30 cellular contexts compared by ENCODE assay signal in the genomic region with DNA sequence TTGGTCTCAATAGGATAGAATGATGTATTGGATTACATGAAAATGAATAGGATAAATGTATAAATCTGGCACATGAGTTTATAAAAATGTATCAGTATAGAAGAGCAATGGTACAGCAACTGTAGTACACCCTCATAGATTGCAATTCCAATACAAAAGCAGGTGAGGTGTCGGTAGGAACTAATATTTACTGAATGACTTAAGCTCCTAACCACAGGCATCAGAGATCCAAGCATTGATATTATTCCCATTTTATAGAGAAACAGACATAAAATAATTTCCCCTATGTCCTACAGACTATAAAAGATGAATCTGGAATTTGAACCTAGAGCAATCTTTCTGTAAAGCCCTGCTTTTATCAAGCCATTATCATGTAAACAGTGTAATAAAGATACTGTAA.
DNase-seq lines count a peak whose midpoint lies in the region; ATAC-seq, FAIRE-seq and TF ChIP-seq lines count a peak whose summit lies in the region.
"Had no signal": no experiment of that assay in that cellular context is flagged by ENCODE, and none has a peak within 500 bp of the region (broad histone marks: within the 10 kb centered on the region; RNA-seq: fewer than 3 reads in every experiment).

No MANE protein-coding gene starts in this region.

- H3K36me3 Mint-ChIP-seq in CD4-positive, alpha-beta T cell (ENCODE audit: low read depth): no peaks in the 10 kb centered on the region
- H3K36me3 Mint-ChIP-seq: CD14-positive monocyte; CD4-positive, alpha-beta memory T cell; CD4-positive, CD25-positive, alpha-beta regulatory T cell; CD8-positive, alpha-beta memory T cell; CD8-positive, alpha-beta T cell had no signal

- intact Hi-C loops in PC-3 (cut with micrococcal nuclease): no loop called here
- intact Hi-C loops in CD4-positive, alpha-beta T cell (cut with DNase I, micrococcal nuclease): no loop called here

- CTCF ChIA-PET in PC-3 (lab: Charles Lee): no interaction called here
- CTCF ChIA-PET in CD4-positive, alpha-beta T cell (lab: Charles Lee): no interaction called here

- no peak overlapping the region for H2AFZ ChIP-seq in PC-3 (ENCODE audit: low read length)

- peaks cover 16% of the 10 kb centered on the region for H3K4me1 ChIP-seq in PC-3 (ENCODE audit: insufficient read depth, low read length)
- H3K4me1 ChIP-seq in small intestine (ENCODE audit: control insufficient read depth in 2 of 2, insufficient read depth in 1 of 2, low read depth in 1 of 2, low read length in 1 of 2): no peaks in the 10 kb centered on the region
- H3K4me1 ChIP-seq: A549; BE2C; BLaER1; BLaER1 treated with 17β-estradiol and CSF1 and Interleukin-3, amounts not matched to agents 10 nM and 100 nM; Caco-2 had no signal

- no peak overlapping the region for H3K4me3 Mint-ChIP-seq in CD4-positive, alpha-beta T cell
- H3K4me3 Mint-ChIP-seq: B cell; CD14-positive monocyte; CD4-positive, alpha-beta memory T cell; CD4-positive, CD25-positive, alpha-beta regulatory T cell; CD8-positive, alpha-beta memory T cell; CD8-positive, alpha-beta T cell had no signal

- peak; percentile 71 for DNase-seq in PC-3
- peak; percentile 35 for DNase-seq in small intestine
- DNase-seq in CD4-positive, alpha-beta T cell: no peak
- DNase-seq in superior temporal gyrus (ENCODE audit: extremely low spot score): no peak
- DNase-seq: 8988T; ACHN; AML-193; BE2C; C1 segment of cervical spinal cord; Caco-2; Calu3; CD4-positive, alpha-beta memory T cell; CD4-positive, CD25-positive, alpha-beta regulatory T cell; CD8-positive, alpha-beta memory T cell; CD8-positive, alpha-beta T cell; COR-L47; DMS 273 treated with DMSO at 0.1 percent for 48 hours; DMS153; DMS53; DMS79; DMS79 treated with DMSO at 0.1 percent for 48 hours; DND-41; EL had no signal

- H3K9me3 Mint-ChIP-seq in CD4-positive, alpha-beta T cell: no peaks in the 10 kb centered on the region
- H3K9me3 Mint-ChIP-seq: CD8-positive, alpha-beta memory T cell; CD8-positive, alpha-beta T cell had no signal

- no peaks in the 10 kb centered on the region for H3K4me1 Mint-ChIP-seq in CD4-positive, alpha-beta T cell (ENCODE audit: low read depth)
- H3K4me1 Mint-ChIP-seq: B cell; CD14-positive monocyte; CD4-positive, alpha-beta memory T cell; CD4-positive, CD25-positive, alpha-beta regulatory T cell; CD8-positive, alpha-beta memory T cell had no signal

- no peaks in the 10 kb centered on the region for H3K36me3 ChIP-seq in PC-3 (ENCODE audit: low read depth, low read length)
- no peaks in the 10 kb centered on the region for H3K36me3 ChIP-seq in small intestine (ENCODE audit: control insufficient read depth in 2 of 2, insufficient read depth in 2 of 2, low read length in 2 of 2)
- H3K36me3 ChIP-seq: BE2C; BLaER1; BLaER1 treated with 17β-estradiol and CSF1 and Interleukin-3, amounts not matched to agents 10 nM and 100 nM had no signal

- no peaks in the 10 kb centered on the region for H3K27me3 Mint-ChIP-seq in CD4-positive, alpha-beta T cell
- H3K27me3 Mint-ChIP-seq: B cell; CD8-positive, alpha-beta memory T cell had no signal

- H3K27ac ChIP-seq in PC-3 (ENCODE audit: low read length) (peak overlapping the region; percentile 44), small intestine (ENCODE audit: low read depth in 1 of 2, low read length in 1 of 2) (no peak overlapping the region)
- no peak overlapping the region for H3K27ac ChIP-seq in CD4-positive, alpha-beta T cell (ENCODE audit: low read depth, low read length)
- H3K27ac ChIP-seq: 22Rv1; A549; BLaER1; BLaER1 treated with 17β-estradiol and CSF1 and Interleukin-3, amounts not matched to agents 10 nM and 100 nM; C4-2B had no signal

- no peak for FAIRE-seq in small intestine (lab: Jason Lieb, UNC)
- FAIRE-seq: A549 had no signal

- no TSS peak for BruUV-seq in PC-3 (replicated peaks; lab: Mats Ljungman, UMichigan)

- peak overlapping the region; percentile 29; the same call in 1 of the 2 replicates for H3K4me2 ChIP-seq in PC-3 (ENCODE audit: low read length)
- H3K4me2 ChIP-seq: A549; BLaER1; BLaER1 treated with 17β-estradiol and CSF1 and Interleukin-3, amounts not matched to agents 10 nM and 100 nM had no signal

- no peak for TF ChIP-seq CTCF in PC-3 (conservative IDR thresholded peaks at IDR 0.05; ENCODE audit: low read depth, low read length)
- no peak for TF ChIP-seq CTCF in CD4-positive, alpha-beta T cell (IDR thresholded peaks at IDR 0.05)

- H3K27me3 ChIP-seq in PC-3 (ENCODE audit: low read length) (no peaks in the 10 kb centered on the region), small intestine (ENCODE audit: control insufficient read depth in 2 of 2, insufficient read depth in 2 of 2, low read length in 2 of 2) (no peaks in the 10 kb centered on the region)
- H3K27me3 ChIP-seq in CD4-positive, alpha-beta T cell (ENCODE audit: control insufficient read depth, insufficient read depth, low read length): no peaks in the 10 kb centered on the region
- H3K27me3 ChIP-seq: BE2C; BLaER1; BLaER1 treated with 17β-estradiol and CSF1 and Interleukin-3, amounts not matched to agents 10 nM and 100 nM had no signal

- H3K9me3 ChIP-seq in PC-3 (ENCODE audit: low read length): no peaks in the 10 kb centered on the region
- no peaks in the 10 kb centered on the region for H3K9me3 ChIP-seq in small intestine (ENCODE audit: control insufficient read depth, low read depth)
- H3K9me3 ChIP-seq in CD4-positive, alpha-beta T cell (ENCODE audit: control insufficient read depth, low read length): no peaks in the 10 kb centered on the region
- H3K9me3 ChIP-seq: A549; BE2C; BLaER1; BLaER1 treated with 17β-estradiol and CSF1 and Interleukin-3, amounts not matched to agents 10 nM and 100 nM; Caco-2 had no signal

- POLR2A ChIA-PET in PC-3 (lab: Charles Lee; ENCODE audit: unreplicated experiment): no interaction called here
- POLR2A ChIA-PET in CD4-positive, alpha-beta T cell (lab: Charles Lee): no interaction called here

- H3K27ac Mint-ChIP-seq in CD4-positive, alpha-beta T cell: no peak overlapping the region
- H3K27ac Mint-ChIP-seq: B cell; CD14-positive monocyte; CD4-positive, alpha-beta memory T cell; CD4-positive, CD25-positive, alpha-beta regulatory T cell; CD8-positive, alpha-beta memory T cell; CD8-positive, alpha-beta T cell had no signal

- H3F3A ChIP-seq in PC-3 (ENCODE audit: low read length, unreplicated experiment): no peaks in the 10 kb centered on the region

- no peaks in the 10 kb centered on the region for H3K79me2 ChIP-seq in PC-3 (ENCODE audit: low read length)

- H3K9ac ChIP-seq in PC-3 (ENCODE audit: low read length): no peak overlapping the region
- H3K9ac ChIP-seq: BLaER1; BLaER1 treated with 17β-estradiol and CSF1 and Interleukin-3, amounts not matched to agents 10 nM and 100 nM had no signal

- H4K20me1 ChIP-seq in PC-3 (ENCODE audit: low read length): no peaks in the 10 kb centered on the region
- H4K20me1 ChIP-seq: BLaER1; BLaER1 treated with 17β-estradiol and CSF1 and Interleukin-3, amounts not matched to agents 10 nM and 100 nM had no signal

- ATAC-seq in PC-3: peak; percentile 89
- no peak for ATAC-seq in CD4-positive, alpha-beta T cell (ENCODE audit: poor library complexity)
- ATAC-seq: A549; CD8-positive, alpha-beta T cell had no signal

- 7 to 62% (median 37%) methylated on average over 1 of the region's 1 CpG for WGBS in small intestine, 3 donors

- H3K9me2 ChIP-seq in PC-3 (replicated peaks; ENCODE audit: low read length): no peaks in the 10 kb centered on the region

- no peak overlapping the region for H3K4me3 ChIP-seq in PC-3 (ENCODE audit: low read length)
- no peak overlapping the region for H3K4me3 ChIP-seq in small intestine (ENCODE audit: low read depth in 1 of 2, low read length in 2 of 2)
- H3K4me3 ChIP-seq: A549; BLaER1; BLaER1 treated with 17β-estradiol and CSF1 and Interleukin-3, amounts not matched to agents 10 nM and 100 nM had no signal

Comparison
In these comparisons a context has a peak if more than half of its experiments do, and no peak if none do; other contexts are left out.
1. DNase-seq: peak in PC-3 (single experiment) and small intestine (single experiment); none in CD4-positive, alpha-beta T cell (0 of 10) and superior temporal gyrus (single experiment).